10 cellular contexts compared by ENCODE assay signal in genomic region chr5:88503065-88503394, GRCh38.
DNase-seq lines count a peak whose midpoint lies in the region; ATAC-seq, FAIRE-seq and TF ChIP-seq lines count a peak whose summit lies in the region.
"Had no signal": no experiment of that assay in that cellular context is flagged by ENCODE, and none has a peak within 500 bp of the region (broad histone marks: within the 10 kb centered on the region; RNA-seq: fewer than 3 reads in every experiment).

No MANE protein-coding gene starts in this region.

- H3F3A ChIP-seq in PC-3 (ENCODE audit: low read length, unreplicated experiment): no peaks in the 10 kb centered on the region

- no peak for FAIRE-seq in D721Med (lab: Jason Lieb, UNC)

- POLR2A ChIA-PET in PC-3 (lab: Charles Lee; ENCODE audit: unreplicated experiment): interaction anchor here (0.6 kb wide), 1 partner anchor 157 kb away, joined by 6 read pairs; no protein-coding TSS in a partner anchor

- ATAC-seq in GM18868 (IDR thresholded peaks at IDR 0.05; ENCODE audit: unreplicated experiment) (peak; percentile 24), PC-3 (peak; percentile 20)

- no peaks in the 10 kb centered on the region for H3K36me3 ChIP-seq in PC-3 (ENCODE audit: low read depth, low read length)
- H3K36me3 ChIP-seq in duodenal mucosa (ENCODE audit: control insufficient read depth in 1 of 2, insufficient read depth in 2 of 2, low read length in 2 of 2): no peaks in the 10 kb centered on the region
- H3K36me3 ChIP-seq in skeletal muscle satellite cell (ENCODE audit: insufficient read depth, low read length): no peaks in the 10 kb centered on the region

- H3K27me3 ChIP-seq in PC-3 (ENCODE audit: low read length) (no peaks in the 10 kb centered on the region), duodenal mucosa (ENCODE audit: control insufficient read depth in 1 of 2, insufficient read depth in 2 of 2, low read length in 2 of 2) (no peaks in the 10 kb centered on the region), skeletal muscle satellite cell (ENCODE audit: control insufficient read depth, insufficient read depth, low read length) (peaks cover 11% of the 10 kb centered on the region)

- no peak for TF ChIP-seq CTCF in PC-3 (conservative IDR thresholded peaks at IDR 0.05; ENCODE audit: low read depth, low read length)
- TF ChIP-seq CTCF in D721Med (IDR thresholded peaks at IDR 0.05; ENCODE audit: insufficient read depth, missing control alignments): no peak

- H3K79me2 ChIP-seq in PC-3 (ENCODE audit: low read length): no peaks in the 10 kb centered on the region

- no TSS peak for BruUV-seq in PC-3 (replicated peaks; lab: Mats Ljungman, UMichigan)

- H3K9me2 ChIP-seq in PC-3 (replicated peaks; ENCODE audit: low read length): no peaks in the 10 kb centered on the region

- H3K4me3 ChIP-seq in PC-3 (ENCODE audit: low read length) (peak overlapping the region; percentile 68), duodenal mucosa (ENCODE audit: low read depth in 1 of 2, low read length in 2 of 2) (peak overlapping the region; percentile 68 to 80), skeletal muscle satellite cell (ENCODE audit: low read length) (peak overlapping the region; percentile 72)

- peak overlapping the region; percentile 83 for H2AFZ ChIP-seq in PC-3 (ENCODE audit: low read length)

- H3K4me1 ChIP-seq in PC-3 (ENCODE audit: insufficient read depth, low read length) (0 out of 2 replicates have a peak, but pooled peaks cover 8% of the 10 kb centered on the region), duodenal mucosa (ENCODE audit: control insufficient read depth in 1 of 2, insufficient read depth in 2 of 2, low read length in 2 of 2) (no peaks in the 10 kb centered on the region), skeletal muscle satellite cell (ENCODE audit: control insufficient read depth, insufficient read depth, low read length) (no peaks in the 10 kb centered on the region)

- no peaks in the 10 kb centered on the region for H4K20me1 ChIP-seq in PC-3 (ENCODE audit: low read length)

- CTCF ChIA-PET in PC-3 (lab: Charles Lee): no interaction called here

- H3K9ac ChIP-seq in PC-3 (ENCODE audit: low read length) (no peak overlapping the region), duodenal mucosa (ENCODE audit: low read depth in 1 of 2, low read length in 2 of 2) (peak overlapping the region in 1 of 2 donors; percentile 4), skeletal muscle satellite cell (ENCODE audit: low read depth, low read length) (peak overlapping the region; percentile 51)

- H3K9me3 ChIP-seq in PC-3 (ENCODE audit: low read length) (no peaks in the 10 kb centered on the region), duodenal mucosa (ENCODE audit: control insufficient read depth in 1 of 2, low read length in 2 of 2) (no peaks in the 10 kb centered on the region), skeletal muscle satellite cell (replicated peaks; ENCODE audit: low read length) (no peaks in the 10 kb centered on the region)

- intact Hi-C loops in PC-3 (cut with micrococcal nuclease): no loop called here

- peak overlapping the region; percentile 84 for H3K4me2 ChIP-seq in PC-3 (ENCODE audit: low read length)
- H3K4me2 ChIP-seq in skeletal muscle satellite cell (ENCODE audit: low read length): peak overlapping the region; percentile 85

- H3K27ac ChIP-seq in PC-3 (ENCODE audit: low read length): no peak overlapping the region
- H3K27ac ChIP-seq in duodenal mucosa (ENCODE audit: low read depth, low read length): no peak overlapping the region

- DNase-seq in PC-3: no peak
- no peak for DNase-seq in HK-2 (ENCODE audit: unreplicated experiment)
- no peak for DNase-seq in SKM-1 treated with dmso at 0.1 percent for 144 hours (lab: John Stamatoyannopoulos, UW; ENCODE audit: unreplicated experiment)
- no peak for DNase-seq in D721Med (ENCODE audit: insufficient read length, low spot score)
- no peak for DNase-seq in NCI-H226
- DNase-seq: NCI-H2171, occipital lobe had no signal
